20 cellular contexts compared by ENCODE assay signal in genomic region chr11:131912127-131912526, GRCh38.
DNase-seq lines count a peak whose midpoint lies in the region; TF ChIP-seq lines count a peak whose summit lies in the region.
"Had no signal": no experiment of that assay in that cellular context is flagged by ENCODE, and none has a peak within 500 bp of the region (broad histone marks: within the 10 kb centered on the region; RNA-seq: fewer than 3 reads in every experiment).

No MANE protein-coding gene starts in this region.

- POLR2A ChIA-PET in AG04449 (lab: Yijun Ruan, JAX) = interaction anchor here (2.2 kb wide), 1 partner anchor 215 kb away, joined by 6 read pairs; no protein-coding TSS in a partner anchor

- DNase-seq in AG04449 (ENCODE audit: low read depth, low spot score) (no peak), dorsolateral prefrontal cortex (no peak), nephron progenitor cell (no peak), NOMO-1 treated with DMSO at 0.1 percent for 48 hours (lab: John Stamatoyannopoulos, UW; ENCODE audit: unreplicated experiment) (no peak), substantia nigra (lab: John Stamatoyannopoulos, UW) (no peak), putamen (ENCODE audit: low spot score) (no peak), CD1c-positive myeloid dendritic cell (ENCODE audit: extremely low spot score) (no peak)
- DNase-seq: activated CD4-positive, CD25-positive, alpha-beta regulatory T cell treated with anti-CD3 and anti-CD28 coated beads, Interleukin-2, amount 50 U/mL, for 72 hours; activated CD8-positive, alpha-beta memory T cell treated with anti-CD3 and anti-CD28 coated beads, Interleukin-2, amount 50 U/mL, for 48 hours; activated naive CD4-positive, alpha-beta T cell treated with anti-CD3 and anti-CD28 coated beads, Interleukin-2, amount 50 U/mL, for 16 hours; AML-193; DMS 273 treated with DMSO at 0.1 percent for 48 hours; kidney; MG63; mucosa of descending colon; NK-92 treated with Interleukin-12 subunit alpha and Interleukin-12 subunit beta, amount 100 ng/mL, for 24 hours; psoas muscle; stimulated activated CD4-positive, alpha-beta T cell treated with anti-CD3 and anti-CD28 coated beads, Interleukin-2, amount 100 ng/mL, for 24 hours had no signal

- H3K4me3 ChIP-seq in AG04449 (ENCODE audit: low read depth, low read length) (peak overlapping the region; percentile 82), HUES48 (ENCODE audit: low read depth, low read length) (0 out of 2 replicates have a peak overlapping the region, but pooled peaks have one; percentile 67), dorsolateral prefrontal cortex (peak overlapping the region in 55 of 59 donors; percentile 36 to 78 (median 63))
- H3K4me3 ChIP-seq: mucosa of descending colon, psoas muscle, thoracic aorta had no signal

- H3K4me3 Mint-ChIP-seq in nephron progenitor cell = peak overlapping the region; percentile 88

- H3K9me3 ChIP-seq in HUES48 (ENCODE audit: control insufficient read depth, insufficient read depth, low read length) = no peaks in the 10 kb centered on the region
- H3K9me3 ChIP-seq: MG63, mucosa of descending colon, psoas muscle, thoracic aorta had no signal

- H3K27me3 ChIP-seq in HUES48 (ENCODE audit: control insufficient read depth, insufficient read depth, low read length) (peaks cover 22% of the 10 kb centered on the region), dorsolateral prefrontal cortex (peaks cover 0 to 16% (median 0%) of the 10 kb centered on the region in 45 donors)
- H3K27me3 ChIP-seq: MG63 had no signal

- no peak overlapping the region for H3K27ac ChIP-seq in HUES48 (ENCODE audit: low read depth, low read length)
- H3K27ac ChIP-seq in dorsolateral prefrontal cortex = peak overlapping the region in 50 of 59 donors; percentile 9 to 86 (median 72)
- no peak overlapping the region for H3K27ac ChIP-seq in substantia nigra (ENCODE audit: low read depth, low read length, poor library complexity, severe bottlenecking)
- H3K27ac ChIP-seq: psoas muscle, thoracic aorta had no signal

- no peaks in the 10 kb centered on the region for H3K36me3 Mint-ChIP-seq in nephron progenitor cell (ENCODE audit: low read depth)

- TF ChIP-seq CTCF in AG04449 (IDR thresholded peaks at IDR 0.05; ENCODE audit: insufficient read depth, low read length, missing control alignments) = no peak
- TF ChIP-seq CTCF in dorsolateral prefrontal cortex (IDR thresholded peaks at IDR 0.05 in 54 of 56, conservative IDR thresholded peaks at IDR 0.05 in 2 of 56; ENCODE audit: low read depth in 1 of 56, partially characterized antibody in 56 of 56) = no peak
- TF ChIP-seq CTCF in nephron progenitor cell (IDR thresholded peaks at IDR 0.05) = no peak

- H3K27ac Mint-ChIP-seq in nephron progenitor cell = no peak overlapping the region

- CTCF ChIA-PET in AG04449 (lab: Yijun Ruan, JAX) = interaction anchor here (1.0 to 14.7 kb wide), 15 partner anchors 9 to 227 kb away, joined by 3 to 264 read pairs (median 14); no protein-coding TSS in a partner anchor

- intact Hi-C loops in dorsolateral prefrontal cortex (cut with DNase I) = loop anchor here (2.0 to 5.0 kb wide), 5 partner anchors 45 to 220 kb away; no protein-coding TSS in a partner anchor

- no peaks in the 10 kb centered on the region for H3K9me3 Mint-ChIP-seq in nephron progenitor cell

- H3K27me3 Mint-ChIP-seq in nephron progenitor cell (ENCODE audit: low read depth, poor library complexity) = peaks cover 85% of the 10 kb centered on the region

- H3K36me3 ChIP-seq in HUES48 (ENCODE audit: control insufficient read depth, insufficient read depth, low read length) = no peaks in the 10 kb centered on the region
- H3K36me3 ChIP-seq: MG63, thoracic aorta had no signal

- H3K4me1 ChIP-seq in HUES48 (ENCODE audit: control insufficient read depth, insufficient read depth, low read length) = peaks cover 20% of the 10 kb centered on the region
- H3K4me1 ChIP-seq: psoas muscle had no signal

- H3K4me1 Mint-ChIP-seq in nephron progenitor cell = peaks cover 18% of the 10 kb centered on the region

- H3K9ac ChIP-seq in HUES48 (ENCODE audit: low read depth, low read length) = no peak overlapping the region

Comparison
In these comparisons a context has a peak if more than half of its experiments do, and no peak if none do; other contexts are left out.
1. H3K27ac ChIP-seq: peak in dorsolateral prefrontal cortex (50 of 59); none in HUES48 (single experiment) and substantia nigra (single experiment).
2. Peak in every context shown above with its lines, with median percentiles within 50 percentile points of each other: H3K4me3 ChIP-seq.